ENCODE assay signal across 2 cellular contexts in the genomic region with DNA sequence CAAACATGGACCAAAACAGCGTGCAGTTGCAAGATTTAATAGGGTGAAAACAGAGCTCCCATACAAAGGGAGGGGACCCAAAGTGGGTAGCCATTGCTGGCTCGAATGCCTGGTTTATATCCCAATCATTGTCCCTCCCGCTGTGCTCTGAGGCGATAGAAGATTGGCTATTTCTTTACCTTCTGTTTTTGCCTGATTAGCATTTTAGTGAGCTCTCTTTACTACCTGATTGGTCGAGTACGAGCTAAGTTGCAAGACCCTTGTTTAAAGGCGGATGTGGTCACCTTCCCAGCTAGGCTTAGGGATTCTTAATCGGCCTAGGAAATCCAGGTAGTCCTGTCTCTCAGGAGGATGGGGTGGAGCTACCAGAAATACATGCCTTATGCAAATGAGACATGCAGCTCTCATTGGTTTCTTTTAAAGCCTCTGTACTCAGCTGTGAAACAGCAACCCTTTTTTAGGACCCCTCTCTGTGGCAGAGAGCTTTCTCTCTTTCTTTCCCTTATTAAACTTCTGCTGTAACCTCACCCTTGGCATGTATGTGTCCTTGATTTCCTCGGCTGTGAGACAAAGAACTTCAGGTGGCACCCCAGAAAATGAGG.
TF ChIP-seq lines count a peak whose summit lies in the region.

No MANE protein-coding gene starts in this region.

TF ChIP-seq in K562, 482 proteins besides CTCF, POLR2A, EP300 and RAD21:
- TF ChIP-seq ZNF780A (CRISPR knock-in tag; IDR thresholded peaks at IDR 0.05): no peak
- TF ChIP-seq MAFG (tag; conservative IDR thresholded peaks at IDR 0.05): peak; percentile 50
- TF ChIP-seq THRA (IDR thresholded peaks at IDR 0.05): no peak
- peak; percentile 75 for TF ChIP-seq ZNF316 (IDR thresholded peaks at IDR 0.05)
- peak; percentile 45; the same call in 1 of the 2 replicates for TF ChIP-seq PKNOX1 (IDR thresholded peaks at IDR 0.05)
- peak; percentile 62; the same call in 1 of the 2 replicates for TF ChIP-seq C11orf30 (IDR thresholded peaks at IDR 0.05; ENCODE audit: low read depth)

TF ChIP-seq in endothelial cell of umbilical vein, 7 proteins besides CTCF, POLR2A, EP300 and RAD21:
- TF ChIP-seq, protein P1, sequence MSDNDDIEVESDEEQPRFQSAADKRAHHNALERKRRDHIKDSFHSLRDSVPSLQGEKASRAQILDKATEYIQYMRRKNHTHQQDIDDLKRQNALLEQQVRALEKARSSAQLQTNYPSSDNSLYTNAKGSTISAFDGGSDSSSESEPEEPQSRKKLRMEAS (IDR thresholded peaks at IDR 0.05; ENCODE audit: insufficient read depth, insufficient read length): no peak
- TF ChIP-seq FOS (IDR thresholded peaks at IDR 0.05; ENCODE audit: borderline replicate concordance, insufficient read depth, low read length): no peak
- TF ChIP-seq POLR2AphosphoS5 (IDR thresholded peaks at IDR 0.05; ENCODE audit: insufficient read depth, low read depth, low read length): no peak
- no peak for TF ChIP-seq EZH2 (IDR thresholded peaks at IDR 0.05; ENCODE audit: borderline replicate concordance, low read depth, low read length, severe bottlenecking)
- no peak for TF ChIP-seq GATA2 (IDR thresholded peaks at IDR 0.05; ENCODE audit: insufficient read depth, insufficient read length, low read depth, low read length)
- TF ChIP-seq JUN (IDR thresholded peaks at IDR 0.05; ENCODE audit: borderline replicate concordance, insufficient read depth, insufficient read length, low read depth): no peak
- TF ChIP-seq MYC (IDR thresholded peaks at IDR 0.05; ENCODE audit: low read depth, low read length): no peak
